In genomic region chr19:5828661-5829566, GRCh38 we compare ENCODE assay signal across 9 cellular contexts. TPM values are rescaled to one million over a fixed set of nuclear protein-coding genes. Genes with fewer than 3 reads are reported as not detected.
DNase-seq lines count a peak whose midpoint lies in the region; ATAC-seq and TF ChIP-seq lines count a peak whose summit lies in the region.
"Had no signal": no experiment of that assay in that cellular context is flagged by ENCODE, and none has a peak within 500 bp of the region (broad histone marks: within the 10 kb centered on the region; RNA-seq: fewer than 3 reads in every experiment).

No MANE protein-coding gene starts in this region.

- H2AFZ ChIP-seq in HCT116 (ENCODE audit: low read depth, low read length, poor library complexity, severe bottlenecking) = no peak overlapping the region

- no peaks in the 10 kb centered on the region; the same call in 1 of the 2 replicates for H3K9me3 ChIP-seq in AG04450 (ENCODE audit: control insufficient read depth, insufficient read depth, low read length)
- H3K9me3 ChIP-seq in HCT116 (ENCODE audit: control insufficient read depth in 1 of 2, insufficient read depth in 1 of 2, low read depth in 1 of 2, low read length in 2 of 2) = no peaks in the 10 kb centered on the region
- no peaks in the 10 kb centered on the region for H3K9me3 ChIP-seq in endocrine pancreas (ENCODE audit: control insufficient read depth, low read length)
- H3K9me3 ChIP-seq in uterus = no peaks in the 10 kb centered on the region
- H3K9me3 ChIP-seq: mucosa of descending colon had no signal

- ATAC-seq in HCT116 = no peak
- ATAC-seq in naive B cell (ENCODE audit: low read depth in 2 of 2) = no peak

- peak overlapping the region; percentile 79 for H3K4me3 ChIP-seq in AG04450 (ENCODE audit: low read depth, low read length)
- H3K4me3 ChIP-seq in HCT116 (replicated peaks in 1 of 2; ENCODE audit: low read depth in 1 of 2, low read length in 2 of 2) = peak overlapping the region; percentile 83 to 97
- no peak overlapping the region for H3K4me3 ChIP-seq in endocrine pancreas (ENCODE audit: control insufficient read depth, insufficient read depth, low read length)
- peak overlapping the region; percentile 2 to 20 for H3K4me3 ChIP-seq in uterus
- H3K4me3 ChIP-seq: mucosa of descending colon had no signal

- peaks cover 6% of the 10 kb centered on the region for H3K4me1 Mint-ChIP-seq in T-helper 1 cell treated with Interleukin-12 subunit alpha and Interleukin-12 subunit beta and Interleukin-4 antibody, amounts not matched to agents 30 μg/mL and 1 μg/mL, for 36 hours (ENCODE audit: low read depth)
- peaks cover 14 to 23% (median 18%) of the 10 kb centered on the region in 3 donors for H3K4me1 Mint-ChIP-seq in naive B cell

- no peaks in the 10 kb centered on the region for H3K79me2 ChIP-seq in HCT116 (ENCODE audit: insufficient read depth, low read length)

- H3K27me3 Mint-ChIP-seq in T-helper 1 cell treated with Interleukin-12 subunit alpha and Interleukin-12 subunit beta and Interleukin-4 antibody, amounts not matched to agents 30 μg/mL and 1 μg/mL, for 36 hours (ENCODE audit: low read depth) = peaks cover 3% of the 10 kb centered on the region
- peaks cover 3 to 27% (median 8%) of the 10 kb centered on the region in 3 donors for H3K27me3 Mint-ChIP-seq in naive B cell

- CTCF ChIA-PET in AG04450 (lab: Charles Lee) = interaction anchor here (0.6 to 3.2 kb wide), 5 partner anchors 20 to 64 kb away, joined by 3 to 24 read pairs (median 3); no protein-coding TSS in a partner anchor
- CTCF ChIA-PET in HCT116 (lab: Charles Lee) = interaction anchor here (0.7 to 3.6 kb wide), 3 partner anchors 25 to 139 kb away, joined by 4 to 49 read pairs (median 7); partner anchors contain the start of genes NDUFA11, NRTN and VMAC

- H3K9me3 Mint-ChIP-seq in T-helper 1 cell treated with Interleukin-12 subunit alpha and Interleukin-12 subunit beta and Interleukin-4 antibody, amounts not matched to agents 30 μg/mL and 1 μg/mL, for 36 hours = no peaks in the 10 kb centered on the region
- peaks cover 0 to 3% (median 0%) of the 10 kb centered on the region in 7 donors for H3K9me3 Mint-ChIP-seq in naive B cell

- H3K9ac ChIP-seq in HCT116 (ENCODE audit: low read length) = peak overlapping the region; percentile 96
- H3K9ac ChIP-seq in endocrine pancreas (ENCODE audit: control insufficient read depth, insufficient read depth, low read length) = peak overlapping the region; percentile 54

- no peak for TF ChIP-seq POLR2A in HCT116 (IDR thresholded peaks at IDR 0.05; ENCODE audit: borderline replicate concordance, extremely low read depth, insufficient read depth, insufficient read length)
- no peak for TF ChIP-seq POLR2A in uterus (IDR thresholded peaks at IDR 0.05)

- H3K27me3 ChIP-seq in AG04450 (ENCODE audit: control insufficient read depth, insufficient read depth, low read length) (peaks cover 2% of the 10 kb centered on the region), HCT116 (ENCODE audit: insufficient read depth, low read length) (no peaks in the 10 kb centered on the region), endocrine pancreas (ENCODE audit: control insufficient read depth, insufficient read depth, low read length) (no peaks in the 10 kb centered on the region), uterus (peaks cover 0 to 6% of the 10 kb centered on the region in 2 donors)

- BruUV-seq in HCT116 (replicated peaks; lab: Mats Ljungman, UMichigan) = TSS peak; percentile 98

- H3K27ac Mint-ChIP-seq in T-helper 1 cell treated with Interleukin-12 subunit alpha and Interleukin-12 subunit beta and Interleukin-4 antibody, amounts not matched to agents 30 μg/mL and 1 μg/mL, for 36 hours = peak overlapping the region; percentile 99
- peak overlapping the region in 4 of 6 donors; percentile 85 to 96 (median 92) for H3K27ac Mint-ChIP-seq in naive B cell

- no peaks in the 10 kb centered on the region for H3K9me2 ChIP-seq in HCT116 (ENCODE audit: insufficient read depth)

- H3K27ac ChIP-seq in AG04450 (ENCODE audit: low read depth, low read length) (peak overlapping the region; percentile 77), HCT116 (ENCODE audit: low read depth, low read length) (peak overlapping the region; percentile 92), uterus (peak overlapping the region in 1 of 2 donors; percentile 12)

- POLR2A ChIA-PET in AG04450 (lab: Yijun Ruan, JAX) (interaction anchor here (0.6 to 1.9 kb wide), 13 partner anchors 12 to 125 kb away, joined by 3 to 30 read pairs (median 4); partner anchors contain the start of genes CATSPERD, LONP1, NDUFA11 and VMAC), HCT116 (lab: Charles Lee) (interaction anchor here (1.1 to 2.9 kb wide), 20 partner anchors 8 to 544 kb away, joined by 3 to 34 read pairs (median 6); partner anchors contain the start of genes ALKBH7, CATSPERD, DUS3L and FUT3)

- H3K4me1 ChIP-seq in HCT116 (ENCODE audit: control insufficient read depth in 1 of 2, insufficient read depth in 2 of 2, low read length in 2 of 2) = peaks cover 15 to 35% of the 10 kb centered on the region in 2 experiments
- H3K4me1 ChIP-seq in endocrine pancreas (ENCODE audit: control insufficient read depth, insufficient read depth, low read length) = no peaks in the 10 kb centered on the region
- H3K4me1 ChIP-seq in uterus = peaks cover 0 to 7% of the 10 kb centered on the region in 2 donors

- no peaks in the 10 kb centered on the region for H3K36me3 ChIP-seq in HCT116 (ENCODE audit: control insufficient read depth in 1 of 2, insufficient read depth in 2 of 2, low read length in 2 of 2)
- H3K36me3 ChIP-seq in endocrine pancreas (ENCODE audit: control insufficient read depth, insufficient read depth, low read length) = no peaks in the 10 kb centered on the region
- H3K36me3 ChIP-seq in uterus = no peaks in the 10 kb centered on the region

- H4K20me1 ChIP-seq in HCT116 (ENCODE audit: insufficient read depth) = no peaks in the 10 kb centered on the region

- peak overlapping the region; percentile 98 for H3K4me3 Mint-ChIP-seq in T-helper 1 cell treated with Interleukin-12 subunit alpha and Interleukin-12 subunit beta and Interleukin-4 antibody, amounts not matched to agents 30 μg/mL and 1 μg/mL, for 36 hours
- peak overlapping the region; percentile 88 to 94 (median 92) for H3K4me3 Mint-ChIP-seq in naive B cell

- DNase-seq in AG04450 (ENCODE audit: low read depth, low spot score) (no peak), HCT116 (ENCODE audit: low read depth, low spot score) (no peak), naive B cell (no peak), uterus (peak in 1 of 2 donors; percentile 34), glomerular visceral epithelial cell (ENCODE audit: extremely low spot score) (no peak), HT-29 (ENCODE audit: low spot score) (no peak)

- TF ChIP-seq CTCF in AG04450 (IDR thresholded peaks at IDR 0.05; ENCODE audit: low read depth, low read length) (no peak), HCT116 (IDR thresholded peaks at IDR 0.05 in 2 of 3, conservative IDR thresholded peaks at IDR 0.05 in 1 of 3; ENCODE audit: borderline replicate concordance in 1 of 3, insufficient read depth in 1 of 3, low read depth in 2 of 3, low read length in 2 of 3) (no peak), uterus (IDR thresholded peaks at IDR 0.05) (no peak)

- H3K4me2 ChIP-seq in HCT116 (ENCODE audit: low read length) = peak overlapping the region; percentile 96

- RAD21 ChIA-PET in HCT116 (lab: Charles Lee; ENCODE audit: low non-redundant PET in 1 of 2, low total read pairs in 2 of 2, uncharacterized antibody in 2 of 2, unreplicated experiment in 2 of 2) = interaction anchor here in 1 of 2 experiments (0.6 to 1.3 kb wide), 2 partner anchors 25 to 52 kb away, joined by 4 to 6 read pairs; no protein-coding TSS in a partner anchor

- H3K36me3 Mint-ChIP-seq in T-helper 1 cell treated with Interleukin-12 subunit alpha and Interleukin-12 subunit beta and Interleukin-4 antibody, amounts not matched to agents 30 μg/mL and 1 μg/mL, for 36 hours (ENCODE audit: low read depth) = no peaks in the 10 kb centered on the region
- H3K36me3 Mint-ChIP-seq in naive B cell = no peaks in the 10 kb centered on the region

- intact Hi-C loops in HCT116 (cut with micrococcal nuclease) = loop anchor here (2.0 kb wide), 1 partner anchor 64 kb away; no protein-coding TSS in a partner anchor
- intact Hi-C loops in uterus (cut with DNase I; ENCODE audit: low total_unique reads) = no loop called here

- TF ChIP-seq RAD21 in HCT116 (IDR thresholded peaks at IDR 0.05; ENCODE audit: low read depth) = no peak

RNA-seq across cellular contexts. Expression of gene FUT6, which starts 10.6 kb away (rescaled TPM):
- polyA plus RNA-seq in AG04450 (2011; rRNA removed) = not detected in 2 replicates
- not detected in 2 replicates for polyA minus RNA-seq in AG04450 (2011; rRNA and poly(A)+ RNA removed)
- not detected for total RNA-seq in HCT116 (2021; ENCODE audit: unreplicated experiment)
- 0.22 and 0.32 TPM in 2 replicates for polyA plus RNA-seq in HCT116 (2012)
- polyA plus RNA-seq in naive B cell (ENCODE audit: low read depth in 6 of 6) = not detected
- total RNA-seq in uterus = under 1 TPM in 1 of 4 donors, not detected in 3; 0.55 TPM
- total RNA-seq in HT-29 (2014; rRNA removed; shearing (Covaris generic)) = not detected in 2 replicates

RNA-seq across cellular contexts. Expression of gene FUT3, which starts 22.3 kb away (rescaled TPM):
- not detected in 2 replicates for polyA plus RNA-seq in AG04450 (2011; rRNA removed)
- not detected in 2 replicates for polyA minus RNA-seq in AG04450 (2011; rRNA and poly(A)+ RNA removed)
- 2.6 TPM for total RNA-seq in HCT116 (2021; ENCODE audit: unreplicated experiment)
- polyA plus RNA-seq in HCT116 (2012) = 9.6 and 9.9 TPM in 2 replicates
- not detected for polyA plus RNA-seq in naive B cell (ENCODE audit: low read depth in 6 of 6)
- total RNA-seq in uterus = under 1 TPM in 1 of 4 donors, not detected in 3; 0.29 TPM
- 2.8 and 3.9 TPM in 2 replicates for total RNA-seq in HT-29 (2014; rRNA removed; shearing (Covaris generic))

RNA-seq across cellular contexts. Expression of gene NRTN, which starts 24.0 kb away (rescaled TPM):
- polyA plus RNA-seq in AG04450 (2011; rRNA removed) (0.24 and 0.53 TPM in 2 replicates), naive B cell (ENCODE audit: low read depth in 6 of 6) (under 1 TPM in 2 of 6 donors, not detected in 4; 0.28 to 0.29 TPM)
- not detected in 2 replicates for polyA minus RNA-seq in AG04450 (2011; rRNA and poly(A)+ RNA removed)
- total RNA-seq in HCT116 (2021; ENCODE audit: unreplicated experiment) (11.5 TPM), uterus (under 1 TPM in 1 of 4 donors, not detected in 3; 0.35 TPM)
- polyA plus RNA-seq in HCT116 (2012) = 8.1 and 8.2 TPM in 2 replicates
- total RNA-seq in HT-29 (2014; rRNA removed; shearing (Covaris generic)) = 0.21 TPM in 1 of 2 replicates, not detected in the other

RNA-seq across cellular contexts. Expression of gene DUS3L, which starts 38.0 kb away (rescaled TPM):
- 7.8 and 8.0 TPM in 2 replicates for polyA plus RNA-seq in AG04450 (2011; rRNA removed)
- 9.0 and 13.1 TPM in 2 replicates for polyA minus RNA-seq in AG04450 (2011; rRNA and poly(A)+ RNA removed)
- 78.1 TPM for total RNA-seq in HCT116 (2021; ENCODE audit: unreplicated experiment)
- polyA plus RNA-seq in HCT116 (2012) = 38.5 and 68.5 TPM in 2 replicates
- polyA plus RNA-seq in naive B cell (ENCODE audit: low read depth in 6 of 6) = 10 to 100 TPM; 27.1 to 45.2 (median 35.5) TPM
- total RNA-seq in uterus = 10 to 100 TPM; 30.6 to 46.1 (median 37.1) TPM
- total RNA-seq in HT-29 (2014; rRNA removed; shearing (Covaris generic)) = 81.1 and 90.4 TPM in 2 replicates

RNA-seq across cellular contexts. Expression of gene FUT5, which starts 41.4 kb away (rescaled TPM):
- polyA plus RNA-seq in AG04450 (2011; rRNA removed) (not detected in 2 replicates), naive B cell (ENCODE audit: low read depth in 6 of 6) (under 1 TPM in 1 of 6 donors, not detected in 5; 0.30 TPM)
- not detected in 2 replicates for polyA minus RNA-seq in AG04450 (2011; rRNA and poly(A)+ RNA removed)
- total RNA-seq in HCT116 (2021; ENCODE audit: unreplicated experiment) (0.84 TPM), uterus (not detected)
- not detected in 2 replicates for polyA plus RNA-seq in HCT116 (2012)
- total RNA-seq in HT-29 (2014; rRNA removed; shearing (Covaris generic)) = not detected in 2 replicates
- total RNA-seq: mucosa of descending colon had no signal
